ENCODE assay signal across 7 cellular contexts in the genomic region with DNA sequence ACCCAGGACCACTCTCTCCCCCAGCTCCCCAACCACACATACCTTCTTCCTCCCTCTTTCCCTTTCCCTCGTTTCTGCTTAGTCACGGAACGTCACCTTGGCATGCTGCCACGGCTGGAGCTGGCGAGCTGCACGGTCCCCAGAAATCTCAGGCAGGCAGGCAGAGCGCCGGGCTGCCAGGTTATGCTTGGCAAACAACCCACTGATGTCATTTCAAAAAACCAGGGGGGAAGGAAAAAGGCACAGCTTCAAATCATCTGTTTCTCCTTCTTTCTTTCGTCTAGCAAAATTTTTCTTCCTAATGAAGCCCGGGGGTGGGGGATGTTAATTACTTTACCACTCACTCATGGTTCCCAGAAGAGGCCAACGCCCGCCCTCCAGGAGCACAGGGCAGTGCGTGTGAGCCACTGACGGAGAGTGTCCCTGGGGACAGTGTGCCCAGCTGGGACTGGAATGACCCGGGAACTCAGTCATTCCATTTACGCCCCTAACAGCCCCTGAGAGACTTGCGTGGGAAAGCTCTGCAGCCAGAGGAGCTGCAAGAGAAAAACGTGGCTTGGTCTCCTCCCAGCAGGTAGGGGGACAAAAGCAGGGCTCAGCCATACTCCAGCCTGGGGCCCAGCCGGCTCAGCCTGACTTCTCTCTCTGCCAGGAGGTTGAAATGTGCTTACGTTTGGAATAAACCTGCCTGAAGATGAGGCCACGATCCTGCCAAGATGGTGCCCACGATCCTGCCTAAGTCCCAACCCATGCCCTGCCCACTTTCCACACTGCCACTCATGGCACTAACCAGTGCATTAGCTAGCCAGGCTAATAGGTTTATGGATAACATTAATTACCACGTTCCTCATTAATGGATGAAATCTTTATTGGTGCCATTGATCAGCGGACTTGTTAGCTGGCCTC.
A peak's percentile ranks its signal among the peaks of the same experiment; 100 is the strongest.
DNase-seq lines count a peak whose midpoint lies in the region; ATAC-seq and TF ChIP-seq lines count a peak whose summit lies in the region.

No MANE protein-coding gene starts in this region.

- H3K27me3 Mint-ChIP-seq in effector memory CD8-positive, alpha-beta T cell, result peaks cover 5 to 23% of the 10 kb centered on the region in 2 donors

- ATAC-seq in omental fat pad (ENCODE audit: low FRiP score) (peak; percentile 78), GM21528 (IDR thresholded peaks at IDR 0.05; ENCODE audit: low FRiP score, unreplicated experiment) (no peak)
- no peak for ATAC-seq in effector memory CD8-positive, alpha-beta T cell (replicated peaks)

- H3K79me2 ChIP-seq in MM.1S (ENCODE audit: low read length), result no peaks in the 10 kb centered on the region

- H3K9me3 ChIP-seq in Peyer's patch, result no peaks in the 10 kb centered on the region
- no peaks in the 10 kb centered on the region for H3K9me3 ChIP-seq in MM.1S (replicated peaks; ENCODE audit: insufficient read depth, low read length)

- H3K27me3 ChIP-seq in HL-60 (ENCODE audit: insufficient read depth, poor library complexity, severe bottlenecking) (no peaks in the 10 kb centered on the region), Peyer's patch (no peaks in the 10 kb centered on the region), MM.1S (replicated peaks; ENCODE audit: insufficient read depth, low read length) (no peaks in the 10 kb centered on the region)

- DNase-seq in HL-60 (ENCODE audit: low read depth in 1 of 2, low spot score in 1 of 2), result peak; percentile 35 to 66
- DNase-seq in Peyer's patch, result peak in 2 of 3 donors; percentile 80 to 83
- DNase-seq in fibroblast of peridontal ligament (ENCODE audit: extremely low read depth), result peak; percentile 93
- DNase-seq in omental fat pad (ENCODE audit: low spot score), result peak; percentile 73
- no peak for DNase-seq in effector memory CD8-positive, alpha-beta T cell
- no peak for DNase-seq in MM.1S

- H3F3A ChIP-seq in MM.1S (ENCODE audit: insufficient read depth, low read length), result no peaks in the 10 kb centered on the region

- H2AFZ ChIP-seq in MM.1S (ENCODE audit: low read length), result no peak overlapping the region

- H3K36me3 ChIP-seq in Peyer's patch, result no peaks in the 10 kb centered on the region
- H3K36me3 ChIP-seq in MM.1S (replicated peaks; ENCODE audit: insufficient read depth, low read length), result no peaks in the 10 kb centered on the region

- H3K4me2 ChIP-seq in MM.1S (ENCODE audit: low read depth, low read length), result no peak overlapping the region

- H3K27ac ChIP-seq in HL-60 (replicated peaks), result no peak overlapping the region
- H3K27ac ChIP-seq in Peyer's patch, result peak overlapping the region in 2 of 4 donors; percentile 25 to 40
- H3K27ac ChIP-seq in MM.1S (ENCODE audit: low read length), result no peak overlapping the region

- H3K4me1 Mint-ChIP-seq in effector memory CD8-positive, alpha-beta T cell (ENCODE audit: low read depth in 2 of 2), result peaks cover 0 to 4% of the 10 kb centered on the region in 2 donors

- no peaks in the 10 kb centered on the region for H3K9me2 ChIP-seq in MM.1S (replicated peaks; ENCODE audit: insufficient read depth, low read length)

- no peak overlapping the region for H3K4me3 ChIP-seq in HL-60 (replicated peaks; ENCODE audit: insufficient read depth, low read length)
- peak overlapping the region in 2 of 4 donors; percentile 1 to 6 for H3K4me3 ChIP-seq in Peyer's patch
- no peak overlapping the region for H3K4me3 ChIP-seq in MM.1S (ENCODE audit: low read length)

- peaks cover 0 to 2% of the 10 kb centered on the region in 2 donors for H3K9me3 Mint-ChIP-seq in effector memory CD8-positive, alpha-beta T cell

- H3K4me1 ChIP-seq in Peyer's patch (peaks cover 0 to 25% (median 0%) of the 10 kb centered on the region in 4 donors), MM.1S (ENCODE audit: low read length) (0 out of 2 replicates have a peak, but pooled peaks cover 7% of the 10 kb centered on the region)

- no peak for TF ChIP-seq POLR2A in Peyer's patch (IDR thresholded peaks at IDR 0.05)

- TF ChIP-seq CTCF in HL-60 (IDR thresholded peaks at IDR 0.05; ENCODE audit: insufficient read depth, low read length) (no peak), Peyer's patch (IDR thresholded peaks at IDR 0.05) (no peak), omental fat pad (IDR thresholded peaks at IDR 0.05) (no peak), MM.1S (IDR thresholded peaks at IDR 0.05; ENCODE audit: low read length) (no peak)

- no peak overlapping the region for H3K27ac Mint-ChIP-seq in effector memory CD8-positive, alpha-beta T cell

- no peaks in the 10 kb centered on the region for H3K36me3 Mint-ChIP-seq in effector memory CD8-positive, alpha-beta T cell (ENCODE audit: insufficient read depth)

- H3K9ac ChIP-seq in MM.1S (ENCODE audit: low read length), result no peak overlapping the region

- H4K20me1 ChIP-seq in MM.1S (ENCODE audit: insufficient read depth, low read length), result no peaks in the 10 kb centered on the region

- no peak overlapping the region for H3K4me3 Mint-ChIP-seq in effector memory CD8-positive, alpha-beta T cell

Comparison
In these comparisons a context has a peak if more than half of its experiments do, and no peak if none do; other contexts are left out.
1. DNase-seq: peak in HL-60 (2 of 2), Peyer's patch (2 of 3), fibroblast of peridontal ligament (single experiment) and omental fat pad (single experiment); none in effector memory CD8-positive, alpha-beta T cell (0 of 3) and MM.1S (single experiment).